1 cellular context compared by ENCODE assay signal in the genomic region with DNA sequence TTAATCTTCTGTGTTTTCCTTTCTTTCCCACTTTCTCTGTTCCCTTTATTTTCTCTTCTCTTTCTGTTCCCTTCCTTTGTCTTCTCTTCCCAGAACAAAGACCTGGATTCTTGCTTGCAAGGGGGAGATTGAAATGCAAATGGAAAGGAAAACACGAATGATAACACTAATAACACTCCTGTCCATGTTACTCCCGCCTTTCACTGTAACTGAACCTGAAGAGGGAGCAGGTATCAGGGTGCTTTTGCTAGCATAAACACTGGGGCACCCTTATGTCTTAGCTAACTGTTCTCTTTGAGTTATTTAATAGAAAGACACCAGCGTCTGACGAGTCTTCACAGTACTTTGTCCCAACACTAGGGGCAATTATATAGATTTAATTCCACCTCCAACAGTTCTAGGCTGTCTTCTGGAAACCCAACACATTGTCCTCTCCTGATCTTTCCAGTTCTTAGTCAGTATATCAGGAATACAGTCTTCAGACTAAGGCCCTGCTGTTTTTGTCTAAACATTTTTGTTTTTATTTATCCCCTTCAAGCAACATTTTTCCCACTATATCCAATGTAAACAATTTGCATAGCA.
TF ChIP-seq lines count a peak whose summit lies in the region.

No MANE protein-coding gene starts in this region.

TF ChIP-seq in WTC11, 78 proteins besides CTCF, POLR2A, EP300 and RAD21 (continued from another document):
- TF ChIP-seq, protein P1, sequence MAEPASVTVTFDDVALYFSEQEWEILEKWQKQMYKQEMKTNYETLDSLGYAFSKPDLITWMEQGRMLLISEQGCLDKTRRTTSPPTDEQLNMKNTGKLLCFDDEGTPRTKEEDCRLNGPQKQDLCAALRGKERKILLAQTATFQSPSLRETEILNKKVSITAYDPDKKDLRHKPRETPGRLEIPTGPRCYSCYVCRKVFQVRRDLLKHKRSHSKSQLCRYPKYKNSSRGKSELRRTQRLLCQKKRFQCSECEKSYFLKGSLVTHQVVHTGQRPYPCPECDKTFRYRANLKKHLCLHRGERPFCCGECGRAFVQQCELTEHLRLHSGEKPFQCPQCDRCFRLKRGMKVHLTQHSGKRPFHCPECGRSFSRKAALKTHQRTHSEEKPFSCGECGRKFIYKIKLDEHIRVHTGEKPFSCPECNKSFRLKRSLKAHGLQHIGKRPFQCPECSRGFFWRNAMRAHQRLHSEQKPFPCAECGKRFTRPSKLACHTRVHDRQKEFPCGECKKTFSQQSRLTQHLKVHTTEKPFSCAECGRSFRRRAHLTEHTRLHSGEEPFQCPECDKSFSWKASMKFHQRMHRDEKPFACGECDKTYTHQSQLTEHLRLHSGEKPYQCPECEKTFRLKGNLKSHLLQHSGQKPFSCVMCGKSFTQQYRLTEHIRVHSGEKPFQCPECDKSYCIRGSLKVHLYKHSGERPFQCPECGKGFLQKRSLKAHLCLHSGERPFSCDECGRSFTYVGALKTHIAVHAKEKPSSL (CRISPR knock-in tag; conservative IDR thresholded peaks at IDR 0.05) = no peak
- no peak for TF ChIP-seq JAZF1 (CRISPR knock-in tag; IDR thresholded peaks at IDR 0.05)
- TF ChIP-seq SOX15 (CRISPR knock-in tag; IDR thresholded peaks at IDR 0.05) = no peak
- TF ChIP-seq, protein P2, sequence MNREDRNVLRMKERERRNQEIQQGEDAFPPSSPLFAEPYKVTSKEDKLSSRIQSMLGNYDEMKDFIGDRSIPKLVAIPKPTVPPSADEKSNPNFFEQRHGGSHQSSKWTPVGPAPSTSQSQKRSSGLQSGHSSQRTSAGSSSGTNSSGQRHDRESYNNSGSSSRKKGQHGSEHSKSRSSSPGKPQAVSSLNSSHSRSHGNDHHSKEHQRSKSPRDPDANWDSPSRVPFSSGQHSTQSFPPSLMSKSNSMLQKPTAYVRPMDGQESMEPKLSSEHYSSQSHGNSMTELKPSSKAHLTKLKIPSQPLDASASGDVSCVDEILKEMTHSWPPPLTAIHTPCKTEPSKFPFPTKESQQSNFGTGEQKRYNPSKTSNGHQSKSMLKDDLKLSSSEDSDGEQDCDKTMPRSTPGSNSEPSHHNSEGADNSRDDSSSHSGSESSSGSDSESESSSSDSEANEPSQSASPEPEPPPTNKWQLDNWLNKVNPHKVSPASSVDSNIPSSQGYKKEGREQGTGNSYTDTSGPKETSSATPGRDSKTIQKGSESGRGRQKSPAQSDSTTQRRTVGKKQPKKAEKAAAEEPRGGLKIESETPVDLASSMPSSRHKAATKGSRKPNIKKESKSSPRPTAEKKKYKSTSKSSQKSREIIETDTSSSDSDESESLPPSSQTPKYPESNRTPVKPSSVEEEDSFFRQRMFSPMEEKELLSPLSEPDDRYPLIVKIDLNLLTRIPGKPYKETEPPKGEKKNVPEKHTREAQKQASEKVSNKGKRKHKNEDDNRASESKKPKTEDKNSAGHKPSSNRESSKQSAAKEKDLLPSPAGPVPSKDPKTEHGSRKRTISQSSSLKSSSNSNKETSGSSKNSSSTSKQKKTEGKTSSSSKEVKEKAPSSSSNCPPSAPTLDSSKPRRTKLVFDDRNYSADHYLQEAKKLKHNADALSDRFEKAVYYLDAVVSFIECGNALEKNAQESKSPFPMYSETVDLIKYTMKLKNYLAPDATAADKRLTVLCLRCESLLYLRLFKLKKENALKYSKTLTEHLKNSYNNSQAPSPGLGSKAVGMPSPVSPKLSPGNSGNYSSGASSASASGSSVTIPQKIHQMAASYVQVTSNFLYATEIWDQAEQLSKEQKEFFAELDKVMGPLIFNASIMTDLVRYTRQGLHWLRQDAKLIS (CRISPR knock-in tag; IDR thresholded peaks at IDR 0.05; ENCODE audit: borderline replicate concordance) = no peak
- TF ChIP-seq, protein P3, sequence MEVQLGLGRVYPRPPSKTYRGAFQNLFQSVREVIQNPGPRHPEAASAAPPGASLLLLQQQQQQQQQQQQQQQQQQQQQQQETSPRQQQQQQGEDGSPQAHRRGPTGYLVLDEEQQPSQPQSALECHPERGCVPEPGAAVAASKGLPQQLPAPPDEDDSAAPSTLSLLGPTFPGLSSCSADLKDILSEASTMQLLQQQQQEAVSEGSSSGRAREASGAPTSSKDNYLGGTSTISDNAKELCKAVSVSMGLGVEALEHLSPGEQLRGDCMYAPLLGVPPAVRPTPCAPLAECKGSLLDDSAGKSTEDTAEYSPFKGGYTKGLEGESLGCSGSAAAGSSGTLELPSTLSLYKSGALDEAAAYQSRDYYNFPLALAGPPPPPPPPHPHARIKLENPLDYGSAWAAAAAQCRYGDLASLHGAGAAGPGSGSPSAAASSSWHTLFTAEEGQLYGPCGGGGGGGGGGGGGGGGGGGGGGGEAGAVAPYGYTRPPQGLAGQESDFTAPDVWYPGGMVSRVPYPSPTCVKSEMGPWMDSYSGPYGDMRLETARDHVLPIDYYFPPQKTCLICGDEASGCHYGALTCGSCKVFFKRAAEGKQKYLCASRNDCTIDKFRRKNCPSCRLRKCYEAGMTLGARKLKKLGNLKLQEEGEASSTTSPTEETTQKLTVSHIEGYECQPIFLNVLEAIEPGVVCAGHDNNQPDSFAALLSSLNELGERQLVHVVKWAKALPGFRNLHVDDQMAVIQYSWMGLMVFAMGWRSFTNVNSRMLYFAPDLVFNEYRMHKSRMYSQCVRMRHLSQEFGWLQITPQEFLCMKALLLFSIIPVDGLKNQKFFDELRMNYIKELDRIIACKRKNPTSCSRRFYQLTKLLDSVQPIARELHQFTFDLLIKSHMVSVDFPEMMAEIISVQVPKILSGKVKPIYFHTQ (CRISPR knock-in tag; IDR thresholded peaks at IDR 0.05) = no peak
- no peak for TF ChIP-seq NR3C1 (CRISPR knock-in tag; conservative IDR thresholded peaks at IDR 0.05; ENCODE audit: low read depth)
- TF ChIP-seq CREM (CRISPR knock-in tag; IDR thresholded peaks at IDR 0.05) = no peak
- TF ChIP-seq, protein P4, sequence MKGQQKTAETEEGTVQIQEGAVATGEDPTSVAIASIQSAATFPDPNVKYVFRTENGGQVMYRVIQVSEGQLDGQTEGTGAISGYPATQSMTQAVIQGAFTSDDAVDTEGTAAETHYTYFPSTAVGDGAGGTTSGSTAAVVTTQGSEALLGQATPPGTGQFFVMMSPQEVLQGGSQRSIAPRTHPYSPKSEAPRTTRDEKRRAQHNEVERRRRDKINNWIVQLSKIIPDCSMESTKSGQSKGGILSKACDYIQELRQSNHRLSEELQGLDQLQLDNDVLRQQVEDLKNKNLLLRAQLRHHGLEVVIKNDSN (CRISPR knock-in tag; IDR thresholded peaks at IDR 0.05) = no peak
